In the genomic region with DNA sequence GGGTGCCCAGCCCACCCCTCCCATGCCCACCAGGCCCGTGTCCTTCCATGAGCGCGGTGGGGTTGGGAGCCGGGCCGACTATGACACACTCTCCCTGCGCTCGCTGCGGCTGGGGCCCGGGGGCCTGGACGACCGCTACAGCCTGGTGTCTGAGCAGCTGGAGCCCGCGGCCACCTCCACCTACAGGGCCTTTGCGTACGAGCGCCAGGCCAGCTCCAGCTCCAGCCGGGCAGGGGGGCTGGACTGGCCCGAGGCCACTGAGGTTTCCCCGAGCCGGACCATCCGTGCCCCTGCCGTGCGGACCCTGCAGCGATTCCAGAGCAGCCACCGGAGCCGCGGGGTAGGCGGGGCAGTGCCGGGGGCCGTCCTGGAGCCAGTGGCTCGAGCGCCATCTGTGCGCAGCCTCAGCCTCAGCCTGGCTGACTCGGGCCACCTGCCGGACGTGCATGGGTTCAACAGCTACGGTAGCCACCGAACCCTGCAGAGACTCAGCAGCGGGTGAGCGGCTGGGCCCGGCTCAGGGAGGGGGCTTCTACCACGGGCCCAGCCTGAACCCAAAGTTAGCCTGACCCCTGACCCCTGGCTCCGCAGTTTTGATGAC, we compare ENCODE assay signal across 8 cellular contexts. TPM values are rescaled to one million over a fixed set of nuclear protein-coding genes. Genes with fewer than 3 reads are reported as not detected.
A peak's percentile ranks its signal among the peaks of the same experiment; 100 is the strongest.
DNase-seq lines count a peak whose midpoint lies in the region; ATAC-seq and TF ChIP-seq lines count a peak whose summit lies in the region.

No MANE protein-coding gene starts in this region.

- no peaks in the 10 kb centered on the region for H3K36me3 Mint-ChIP-seq in CD4-positive, CD25-positive, alpha-beta regulatory T cell

- no peaks in the 10 kb centered on the region for H3K27me3 Mint-ChIP-seq in CD4-positive, CD25-positive, alpha-beta regulatory T cell

- no CpG with 5 or more reads among the region's 43 CpGs for WGBS in right lobe of liver (ENCODE audit: insufficient coverage, low coverage, low lambda C conversion rate, missing lambda C conversion rate)

- peak; percentile 49 to 62 (median 56) for TF ChIP-seq CTCF in right lobe of liver (IDR thresholded peaks at IDR 0.05)

- H3K36me3 ChIP-seq in CD4-positive, CD25-positive, alpha-beta regulatory T cell (ENCODE audit: control insufficient read depth, insufficient read depth, low read length): no peaks in the 10 kb centered on the region
- H3K36me3 ChIP-seq in right lobe of liver: no peaks in the 10 kb centered on the region

- no peak for TF ChIP-seq POLR2A in right lobe of liver (IDR thresholded peaks at IDR 0.05)

- no peak overlapping the region for H3K27ac Mint-ChIP-seq in CD4-positive, CD25-positive, alpha-beta regulatory T cell

- DNase-seq in CD4-positive, CD25-positive, alpha-beta regulatory T cell: peak; percentile 32 to 61 (median 49)
- DNase-seq in NCI-H345 (lab: John Stamatoyannopoulos, UW) (peak; percentile 78), anterior cingulate cortex (lab: John Stamatoyannopoulos, UW) (peak in 35 of 58 donors; percentile 15 to 64 (median 31)), right lobe of liver (peak in 1 of 3 donors; percentile 80), islet precursor cell (no peak)
- DNase-seq in activated effector memory CD4-positive, alpha-beta T cell treated with Interleukin-2 at 50 U/mL for 16 hours: no peak
- DNase-seq in stimulated activated CD4-positive, alpha-beta T cell treated with anti-CD3 and anti-CD28 coated beads, Interleukin-4, amount 100 ng/mL, for 1 hour: no peak

- no peaks in the 10 kb centered on the region for H3K27me3 ChIP-seq in CD4-positive, CD25-positive, alpha-beta regulatory T cell (ENCODE audit: control insufficient read depth, insufficient read depth, low read length)
- H3K27me3 ChIP-seq in right lobe of liver: no peaks in the 10 kb centered on the region

- peaks cover 14% of the 10 kb centered on the region for H3K4me1 ChIP-seq in CD4-positive, CD25-positive, alpha-beta regulatory T cell (ENCODE audit: control insufficient read depth, insufficient read depth, low read length, poor library complexity, severe bottlenecking)
- H3K4me1 ChIP-seq in right lobe of liver: no peaks in the 10 kb centered on the region

- peak overlapping the region in 1 of 4 donors; percentile 59 for H3K4me3 Mint-ChIP-seq in CD4-positive, CD25-positive, alpha-beta regulatory T cell

- no peak overlapping the region for H3K27ac ChIP-seq in CD4-positive, CD25-positive, alpha-beta regulatory T cell (ENCODE audit: insufficient read depth, low read length, poor library complexity, severe bottlenecking)
- H3K27ac ChIP-seq in right lobe of liver: no peak overlapping the region

- no peaks in the 10 kb centered on the region for H3K9me3 Mint-ChIP-seq in CD4-positive, CD25-positive, alpha-beta regulatory T cell

- H3K4me1 Mint-ChIP-seq in CD4-positive, CD25-positive, alpha-beta regulatory T cell: peaks cover 0 to 4% (median 0%) of the 10 kb centered on the region in 4 donors

- intact Hi-C loops in right lobe of liver (cut with DNase I): no loop called here

- no peak overlapping the region for H3K4me3 ChIP-seq in CD4-positive, CD25-positive, alpha-beta regulatory T cell (ENCODE audit: low read depth, low read length)
- peak overlapping the region; percentile 29 to 42 (median 40) for H3K4me3 ChIP-seq in right lobe of liver

- peak; percentile 43 to 73 for ATAC-seq in CD4-positive, CD25-positive, alpha-beta regulatory T cell (ENCODE audit: low read depth in 2 of 2)
- ATAC-seq in GM19372 (IDR thresholded peaks at IDR 0.05; ENCODE audit: low read depth, unreplicated experiment): peak; percentile 53
- peak; percentile 90 to 95 (median 94) for ATAC-seq in right lobe of liver

- no peaks in the 10 kb centered on the region for H3K9me3 ChIP-seq in CD4-positive, CD25-positive, alpha-beta regulatory T cell (ENCODE audit: control insufficient read depth in 2 of 2, low read length in 2 of 2)
- H3K9me3 ChIP-seq in right lobe of liver: no peaks in the 10 kb centered on the region

RNA-seq across cellular contexts. Expression of gene PKP3, which starts 3.0 kb away (rescaled TPM):
- total RNA-seq in CD4-positive, CD25-positive, alpha-beta regulatory T cell: 0.30 TPM
- under 1 TPM in 3 of 4 donors, not detected in 1; 0.09 to 0.75 (median 0.27) TPM for polyA plus RNA-seq in CD4-positive, CD25-positive, alpha-beta regulatory T cell
- 1 to 10 TPM in 1 of 6 experiments, under 1 TPM in 2, not detected in 3; 0.43 to 1.5 (median 0.47) TPM for total RNA-seq in right lobe of liver

RNA-seq across cellular contexts. Expression of gene SIGIRR, which starts 17.8 kb away (rescaled TPM):
- 387 TPM for total RNA-seq in CD4-positive, CD25-positive, alpha-beta regulatory T cell
- 100 to 1,000 TPM; 213 to 274 (median 220) TPM for polyA plus RNA-seq in CD4-positive, CD25-positive, alpha-beta regulatory T cell
- total RNA-seq in right lobe of liver: 100 to 1,000 TPM in 2 of 6 experiments, 10 to 100 TPM in 4; 48.2 to 133 (median 66.3) TPM

RNA-seq across cellular contexts. Expression of gene B4GALNT4, which starts 27.7 kb away (rescaled TPM):
- 0.99 TPM for total RNA-seq in CD4-positive, CD25-positive, alpha-beta regulatory T cell
- polyA plus RNA-seq in CD4-positive, CD25-positive, alpha-beta regulatory T cell: not detected
- under 1 TPM in 2 of 6 experiments, not detected in 4; 0.05 to 0.07 TPM for total RNA-seq in right lobe of liver

RNA-seq across cellular contexts. Expression of gene ANO9, which starts 44.8 kb away (rescaled TPM):
- 153 TPM for total RNA-seq in CD4-positive, CD25-positive, alpha-beta regulatory T cell
- polyA plus RNA-seq in CD4-positive, CD25-positive, alpha-beta regulatory T cell: 10 to 100 TPM in 3 of 4 donors, 1 to 10 TPM in 1; 8.9 to 16.4 (median 12.3) TPM
- total RNA-seq in right lobe of liver: 1 to 10 TPM in 1 of 6 experiments, under 1 TPM in 4, not detected in 1; 0.09 to 1.0 (median 0.28) TPM

RNA-seq across cellular contexts. Expression of gene PTDSS2, which starts 53.0 kb away (rescaled TPM):
- 19.3 TPM for total RNA-seq in CD4-positive, CD25-positive, alpha-beta regulatory T cell
- polyA plus RNA-seq in CD4-positive, CD25-positive, alpha-beta regulatory T cell: 1 to 10 TPM; 6.1 to 8.3 (median 6.8) TPM
- total RNA-seq in right lobe of liver: 10 to 100 TPM in 4 of 6 experiments, 1 to 10 TPM in 2; 8.4 to 21.9 (median 11.4) TPM

Comparison
In these comparisons a context has a peak if more than half of its experiments do, and no peak if none do; other contexts are left out.
1. DNase-seq: peak in CD4-positive, CD25-positive, alpha-beta regulatory T cell (3 of 3), NCI-H345 (single experiment) and anterior cingulate cortex (35 of 58); none in activated effector memory CD4-positive, alpha-beta T cell treated with Interleukin-2 at 50 U/mL for 16 hours (single experiment), stimulated activated CD4-positive, alpha-beta T cell treated with anti-CD3 and anti-CD28 coated beads, Interleukin-4, amount 100 ng/mL, for 1 hour (single experiment) and islet precursor cell (single experiment).
2. Peak in every context shown above with its lines, with median percentiles within 50 percentile points of each other: ATAC-seq.